Comparison of ENCODE assay signal across 21 cellular contexts in genomic region chr7:117480978-117481377, GRCh38. TPM values are rescaled to one million over a fixed set of nuclear protein-coding genes. Genes with fewer than 3 reads are reported as not detected.
DNase-seq lines count a peak whose midpoint lies in the region; ATAC-seq, FAIRE-seq and TF ChIP-seq lines count a peak whose summit lies in the region.
"Had no signal": no experiment of that assay in that cellular context is flagged by ENCODE, and none has a peak within 500 bp of the region (broad histone marks: within the 10 kb centered on the region; RNA-seq: fewer than 3 reads in every experiment).

No MANE protein-coding gene starts in this region.

- H3K27me3 ChIP-seq in HCT116 (ENCODE audit: insufficient read depth, low read length), result no peaks in the 10 kb centered on the region
- peaks cover 0 to 3% of the 10 kb centered on the region in 2 donors for H3K27me3 ChIP-seq in small intestine (ENCODE audit: control insufficient read depth in 2 of 2, insufficient read depth in 2 of 2, low read length in 2 of 2)
- H3K27me3 ChIP-seq: BLaER1 treated with 17β-estradiol and CSF1 and Interleukin-3, amounts not matched to agents 10 nM and 100 nM had no signal

- CTCF ChIA-PET in HCT116 (lab: Charles Lee), result no interaction called here

- no peaks in the 10 kb centered on the region for H3K79me2 ChIP-seq in HCT116 (ENCODE audit: insufficient read depth, low read length)

- RAD21 ChIA-PET in HCT116 (lab: Charles Lee; ENCODE audit: low non-redundant PET in 1 of 2, low total read pairs in 2 of 2, uncharacterized antibody in 2 of 2, unreplicated experiment in 2 of 2), result no interaction called here

- H3K27ac ChIP-seq in HCT116 (ENCODE audit: low read depth, low read length), result no peak overlapping the region
- no peak overlapping the region for H3K27ac ChIP-seq in small intestine (ENCODE audit: low read depth in 1 of 2, low read length in 1 of 2)
- H3K27ac ChIP-seq in coronary artery, result no peak overlapping the region
- H3K27ac ChIP-seq: BLaER1 treated with 17β-estradiol and CSF1 and Interleukin-3, amounts not matched to agents 10 nM and 100 nM; gastrocnemius medialis had no signal

- FAIRE-seq in small intestine (lab: Jason Lieb, UNC), result no peak
- FAIRE-seq: endothelial cell of umbilical vein had no signal

- no peaks in the 10 kb centered on the region for H3K9me2 ChIP-seq in HCT116 (ENCODE audit: insufficient read depth)

- H3K9ac ChIP-seq in HCT116 (ENCODE audit: low read length), result no peak overlapping the region
- H3K9ac ChIP-seq: BLaER1 treated with 17β-estradiol and CSF1 and Interleukin-3, amounts not matched to agents 10 nM and 100 nM had no signal

- H2AFZ ChIP-seq in HCT116 (ENCODE audit: low read depth, low read length, poor library complexity, severe bottlenecking), result no peak overlapping the region

- ATAC-seq in HCT116 (no peak; the same call in 1 of the 2 replicates), GM21786 (IDR thresholded peaks at IDR 0.05; ENCODE audit: unreplicated experiment) (no peak)
- ATAC-seq: gastrocnemius medialis, sciatic nerve had no signal

- in situ Hi-C loops in SK-MEL-5 (cut with HindIII; ENCODE audit: low pct_unique_long_range_greater_than_20kb, low sequenced_read_pairs), result no loop called here

- TF ChIP-seq CTCF in HCT116 (IDR thresholded peaks at IDR 0.05 in 2 of 3, conservative IDR thresholded peaks at IDR 0.05 in 1 of 3; ENCODE audit: borderline replicate concordance in 1 of 3, insufficient read depth in 1 of 3, low read depth in 2 of 3, low read length in 2 of 3), result peak in 2 of 3 experiments; percentile 8 to 12; a peak in 1 of 6 replicates
- TF ChIP-seq CTCF in coronary artery (IDR thresholded peaks at IDR 0.05), result no peak

- H3K4me3 ChIP-seq in HCT116 (replicated peaks in 1 of 2; ENCODE audit: low read depth in 1 of 2, low read length in 2 of 2) (no peak overlapping the region), small intestine (ENCODE audit: low read depth in 1 of 2, low read length in 2 of 2) (peak overlapping the region in 1 of 2 donors; percentile 38), coronary artery (no peak overlapping the region)
- H3K4me3 ChIP-seq: BLaER1 treated with 17β-estradiol and CSF1 and Interleukin-3, amounts not matched to agents 10 nM and 100 nM; gastrocnemius medialis had no signal

- peak; percentile 29; the same call in 1 of the 2 replicates for TF ChIP-seq RAD21 in HCT116 (IDR thresholded peaks at IDR 0.05; ENCODE audit: low read depth)

- H3K4me2 ChIP-seq in HCT116 (ENCODE audit: low read length), result no peak overlapping the region
- H3K4me2 ChIP-seq: BLaER1 treated with 17β-estradiol and CSF1 and Interleukin-3, amounts not matched to agents 10 nM and 100 nM had no signal

- TF ChIP-seq POLR2A in HCT116 (IDR thresholded peaks at IDR 0.05; ENCODE audit: borderline replicate concordance, extremely low read depth, insufficient read depth, insufficient read length), result no peak

- POLR2A ChIA-PET in HCT116 (lab: Charles Lee), result no interaction called here

- no peaks in the 10 kb centered on the region for H3K36me3 ChIP-seq in HCT116 (ENCODE audit: control insufficient read depth in 1 of 2, insufficient read depth in 2 of 2, low read length in 2 of 2)
- H3K36me3 ChIP-seq in small intestine (ENCODE audit: control insufficient read depth in 2 of 2, insufficient read depth in 2 of 2, low read length in 2 of 2), result no peaks in the 10 kb centered on the region
- H3K36me3 ChIP-seq: BLaER1 treated with 17β-estradiol and CSF1 and Interleukin-3, amounts not matched to agents 10 nM and 100 nM; gastrocnemius medialis had no signal

- DNase-seq in HCT116 (ENCODE audit: low read depth, low spot score) (no peak), SK-MEL-5 (ENCODE audit: low read depth, low spot score) (peak; percentile 68), iPS-NIHi11 (ENCODE audit: low spot score) (peak; percentile 7), small intestine (peak; percentile 76), globus pallidus (ENCODE audit: low spot score) (no peak), coronary artery (ENCODE audit: low spot score) (no peak)
- DNase-seq: activated B cell treated with CpG ODN at 0.5 μM for 24 hours; cerebellar nuclear complex; gastrocnemius medialis; IMR-90; NCI-H1092 treated with DMSO at 0.1 percent for 48 hours; nucleus accumbens; RPMI8226; stimulated activated CD4-positive, alpha-beta T cell treated with anti-CD3 and anti-CD28 coated beads, Interleukin-4, amount 100 ng/mL, for 1 hour; stimulated activated CD8-positive, alpha-beta memory T cell treated with anti-CD3 and anti-CD28 coated beads, Interleukin-4, amount 100 ng/mL, for 48 hours had no signal

- intact Hi-C loops in HCT116 (cut with micrococcal nuclease), result no loop called here

- no peaks in the 10 kb centered on the region for H3K9me3 ChIP-seq in HCT116 (ENCODE audit: control insufficient read depth in 1 of 2, insufficient read depth in 1 of 2, low read depth in 1 of 2, low read length in 2 of 2)
- no peaks in the 10 kb centered on the region for H3K9me3 ChIP-seq in small intestine (ENCODE audit: control insufficient read depth, low read depth)
- H3K9me3 ChIP-seq: gastrocnemius medialis had no signal

- no peaks in the 10 kb centered on the region for H4K20me1 ChIP-seq in HCT116 (ENCODE audit: insufficient read depth)
- H4K20me1 ChIP-seq: BLaER1 treated with 17β-estradiol and CSF1 and Interleukin-3, amounts not matched to agents 10 nM and 100 nM had no signal

- 13 to 43% (median 38%) methylated on average over 2 of the region's 2 CpGs for WGBS in small intestine, 3 donors

- no TSS peak for BruUV-seq in HCT116 (replicated peaks; lab: Mats Ljungman, UMichigan)

- no peaks in the 10 kb centered on the region for H3K4me1 ChIP-seq in HCT116 (ENCODE audit: control insufficient read depth in 1 of 2, insufficient read depth in 2 of 2, low read length in 2 of 2)
- H3K4me1 ChIP-seq in small intestine (ENCODE audit: control insufficient read depth in 2 of 2, insufficient read depth in 1 of 2, low read depth in 1 of 2, low read length in 1 of 2), result no peaks in the 10 kb centered on the region
- H3K4me1 ChIP-seq: gastrocnemius medialis had no signal

TF ChIP-seq in HCT116, 20 proteins besides CTCF, POLR2A, EP300 and RAD21:
- TF ChIP-seq SIN3A (IDR thresholded peaks at IDR 0.05; ENCODE audit: low read depth) (no peak), EGR1 (IDR thresholded peaks at IDR 0.05; ENCODE audit: low read depth) (no peak), ZNF274 (IDR thresholded peaks at IDR 0.05; ENCODE audit: low read depth, low read length) (no peak)

RNA-seq across cellular contexts. Expression of gene CFTR, which starts 1.2 kb away (rescaled TPM):
- total RNA-seq in HCT116 (2021; ENCODE audit: unreplicated experiment), result not detected
- not detected in 2 replicates for polyA plus RNA-seq in HCT116 (2012)
- 0.53 and 0.59 TPM in 2 replicates for total RNA-seq in SK-MEL-5 (2014; rRNA removed; shearing (Covaris generic))
- polyA plus RNA-seq in SK-MEL-5 (2015; cell fraction: cytosol; rRNA removed), result 0.08 and 0.19 TPM in 2 replicates
- polyA plus RNA-seq in SK-MEL-5 (2015; cell fraction: nucleus; rRNA removed), result 0.43 and 1.4 TPM in 2 replicates
- 10 to 100 TPM; 23.5 to 28.0 (median 25.1) TPM for polyA plus RNA-seq in small intestine
- total RNA-seq: activated B cell treated with CpG ODN at 0.5 μM for 24 hours, endothelial cell of umbilical vein, sciatic nerve had no signal

RNA-seq across cellular contexts. Expression of gene ASZ1, which starts 53.7 kb away (rescaled TPM):
- not detected for total RNA-seq in HCT116 (2021; ENCODE audit: unreplicated experiment)
- not detected in 2 replicates for polyA plus RNA-seq in HCT116 (2012)
- total RNA-seq in SK-MEL-5 (2014; rRNA removed; shearing (Covaris generic)), result 1.0 and 1.3 TPM in 2 replicates
- 0.33 and 0.44 TPM in 2 replicates for polyA plus RNA-seq in SK-MEL-5 (2015; cell fraction: cytosol; rRNA removed)
- 1.8 and 2.2 TPM in 2 replicates for polyA plus RNA-seq in SK-MEL-5 (2015; cell fraction: nucleus; rRNA removed)
- not detected for polyA plus RNA-seq in small intestine
- total RNA-seq: activated B cell treated with CpG ODN at 0.5 μM for 24 hours, endothelial cell of umbilical vein, gastrocnemius medialis, IMR-90, mesenteric fat pad, sciatic nerve had no signal
- polyA plus RNA-seq: adipose tissue, endothelial cell of umbilical vein, IMR-90 had no signal

Comparison
In these comparisons a context has a peak if more than half of its experiments do, and no peak if none do; other contexts are left out.
1. DNase-seq: peak in SK-MEL-5 (single experiment), iPS-NIHi11 (single experiment) and small intestine (single experiment); none in HCT116 (single experiment), globus pallidus (single experiment) and coronary artery (single experiment).